ENCODE assay signal across 8 cellular contexts in the genomic region with DNA sequence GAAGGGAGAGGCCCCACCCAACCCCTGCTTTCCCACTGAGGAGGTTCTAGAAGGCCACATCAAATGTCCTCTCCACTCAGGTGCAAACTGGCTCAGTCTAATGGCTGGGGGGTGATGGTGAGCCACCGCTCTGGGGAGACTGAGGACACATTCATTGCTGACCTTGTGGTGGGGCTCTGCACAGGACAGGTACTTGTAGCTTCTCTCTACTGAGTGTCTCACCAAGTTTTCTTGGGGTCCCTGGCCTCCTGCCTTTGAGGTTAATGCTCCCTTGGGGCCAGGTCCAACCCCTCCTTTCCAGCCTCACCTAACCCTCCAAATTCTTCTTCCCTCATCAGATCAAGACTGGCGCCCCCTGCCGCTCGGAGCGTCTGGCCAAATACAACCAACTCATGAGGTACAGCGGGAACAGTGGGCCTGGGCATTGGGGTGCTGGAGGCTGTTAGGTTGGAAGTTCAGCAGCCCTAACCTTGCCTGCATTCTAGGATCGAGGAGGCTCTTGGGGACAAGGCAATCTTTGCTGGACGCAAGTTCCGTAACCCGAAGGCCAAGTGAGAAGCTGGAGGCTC. TPM values are rescaled to one million over a fixed set of nuclear protein-coding genes. Genes with fewer than 3 reads are reported as not detected.
DNase-seq lines count a peak whose midpoint lies in the region; ATAC-seq and TF ChIP-seq lines count a peak whose summit lies in the region.

No MANE protein-coding gene starts in this region.

- H3K9me3 Mint-ChIP-seq in WTC11, result no peaks in the 10 kb centered on the region

- CTCF ChIA-PET in WTC11 (lab: Charles Lee), result interaction anchor here (0.7 to 2.7 kb wide), 9 partner anchors 10 to 103 kb away, joined by 3 to 13 read pairs (median 7); partner anchors contain the start of genes RNF167, SLC25A11 and SPAG7

- DNase-seq in NCI-H82 (lab: John Stamatoyannopoulos, UW), result peak; percentile 27
- DNase-seq in NCI-H82 treated with DMSO at 0.1 percent for 48 hours (lab: John Stamatoyannopoulos, UW; ENCODE audit: unreplicated experiment), result no peak
- DNase-seq in WTC11 (ENCODE audit: low spot score), result peak; percentile 83
- DNase-seq in effector CD8-positive, alpha-beta T cell (lab: John Stamatoyannopoulos, UW), result peak; percentile 21
- DNase-seq in stimulated activated CD4-positive, alpha-beta T cell treated with anti-CD3 and anti-CD28 coated beads, Interleukin-4, amount 100 ng/mL, for 24 hours, result peak; percentile 47
- no peak for DNase-seq in posterior vena cava (ENCODE audit: low spot score)

- H3K27me3 Mint-ChIP-seq in WTC11 (ENCODE audit: low read depth), result no peaks in the 10 kb centered on the region

- H3K27ac Mint-ChIP-seq in WTC11, result no peak overlapping the region

- peaks cover 7% of the 10 kb centered on the region; the same call in 1 of the 2 replicates for H3K36me3 Mint-ChIP-seq in WTC11

- peak; percentile 64 for ATAC-seq in WTC11
- no peak for ATAC-seq in GM18520 (IDR thresholded peaks at IDR 0.05; ENCODE audit: unreplicated experiment)
- no peak for ATAC-seq in HG03159 (IDR thresholded peaks at IDR 0.05; ENCODE audit: unreplicated experiment)

- POLR2A ChIA-PET in WTC11 (lab: Charles Lee), result interaction anchor here (2.1 kb wide), 1 partner anchor 11 kb away, joined by 12 read pairs; the partner anchor contains the start of gene SPAG7

- peaks cover 35% of the 10 kb centered on the region for H3K4me1 Mint-ChIP-seq in WTC11

- intact Hi-C loops in posterior vena cava (cut with DNase I), result loop anchor here in 1 of 2 donors (10.0 kb wide), 1 partner anchor 238 kb away; the partner anchor contains the start of gene ZNF594

- peak; percentile 53 for TF ChIP-seq CTCF in WTC11 (IDR thresholded peaks at IDR 0.05)

- H3K4me3 Mint-ChIP-seq in WTC11, result no peak overlapping the region

TF ChIP-seq in WTC11, 78 proteins besides CTCF, POLR2A, EP300 and RAD21:
- no peak for TF ChIP-seq TEAD4 (CRISPR knock-in tag; IDR thresholded peaks at IDR 0.05)
- TF ChIP-seq SMAD4 (CRISPR knock-in tag; IDR thresholded peaks at IDR 0.05), result no peak
- no peak for TF ChIP-seq ZMAT4 (CRISPR knock-in tag; IDR thresholded peaks at IDR 0.05)
- no peak for TF ChIP-seq ZNF671 (CRISPR knock-in tag; IDR thresholded peaks at IDR 0.05)
- TF ChIP-seq, protein P1, sequence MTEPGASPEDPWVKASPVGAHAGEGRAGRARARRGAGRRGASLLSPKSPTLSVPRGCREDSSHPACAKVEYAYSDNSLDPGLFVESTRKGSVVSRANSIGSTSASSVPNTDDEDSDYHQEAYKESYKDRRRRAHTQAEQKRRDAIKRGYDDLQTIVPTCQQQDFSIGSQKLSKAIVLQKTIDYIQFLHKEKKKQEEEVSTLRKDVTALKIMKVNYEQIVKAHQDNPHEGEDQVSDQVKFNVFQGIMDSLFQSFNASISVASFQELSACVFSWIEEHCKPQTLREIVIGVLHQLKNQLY (CRISPR knock-in tag; IDR thresholded peaks at IDR 0.05), result no peak
- TF ChIP-seq, protein P2, sequence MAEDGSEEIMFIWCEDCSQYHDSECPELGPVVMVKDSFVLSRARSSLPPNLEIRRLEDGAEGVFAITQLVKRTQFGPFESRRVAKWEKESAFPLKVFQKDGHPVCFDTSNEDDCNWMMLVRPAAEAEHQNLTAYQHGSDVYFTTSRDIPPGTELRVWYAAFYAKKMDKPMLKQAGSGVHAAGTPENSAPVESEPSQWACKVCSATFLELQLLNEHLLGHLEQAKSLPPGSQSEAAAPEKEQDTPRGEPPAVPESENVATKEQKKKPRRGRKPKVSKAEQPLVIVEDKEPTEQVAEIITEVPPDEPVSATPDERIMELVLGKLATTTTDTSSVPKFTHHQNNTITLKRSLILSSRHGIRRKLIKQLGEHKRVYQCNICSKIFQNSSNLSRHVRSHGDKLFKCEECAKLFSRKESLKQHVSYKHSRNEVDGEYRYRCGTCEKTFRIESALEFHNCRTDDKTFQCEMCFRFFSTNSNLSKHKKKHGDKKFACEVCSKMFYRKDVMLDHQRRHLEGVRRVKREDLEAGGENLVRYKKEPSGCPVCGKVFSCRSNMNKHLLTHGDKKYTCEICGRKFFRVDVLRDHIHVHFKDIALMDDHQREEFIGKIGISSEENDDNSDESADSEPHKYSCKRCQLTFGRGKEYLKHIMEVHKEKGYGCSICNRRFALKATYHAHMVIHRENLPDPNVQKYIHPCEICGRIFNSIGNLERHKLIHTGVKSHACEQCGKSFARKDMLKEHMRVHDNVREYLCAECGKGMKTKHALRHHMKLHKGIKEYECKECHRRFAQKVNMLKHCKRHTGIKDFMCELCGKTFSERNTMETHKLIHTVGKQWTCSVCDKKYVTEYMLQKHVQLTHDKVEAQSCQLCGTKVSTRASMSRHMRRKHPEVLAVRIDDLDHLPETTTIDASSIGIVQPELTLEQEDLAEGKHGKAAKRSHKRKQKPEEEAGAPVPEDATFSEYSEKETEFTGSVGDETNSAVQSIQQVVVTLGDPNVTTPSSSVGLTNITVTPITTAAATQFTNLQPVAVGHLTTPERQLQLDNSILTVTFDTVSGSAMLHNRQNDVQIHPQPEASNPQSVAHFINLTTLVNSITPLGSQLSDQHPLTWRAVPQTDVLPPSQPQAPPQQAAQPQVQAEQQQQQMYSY (CRISPR knock-in tag; IDR thresholded peaks at IDR 0.05), result no peak
- TF ChIP-seq RELA (CRISPR knock-in tag; IDR thresholded peaks at IDR 0.05; ENCODE audit: borderline replicate concordance), result no peak
- TF ChIP-seq, protein P3, sequence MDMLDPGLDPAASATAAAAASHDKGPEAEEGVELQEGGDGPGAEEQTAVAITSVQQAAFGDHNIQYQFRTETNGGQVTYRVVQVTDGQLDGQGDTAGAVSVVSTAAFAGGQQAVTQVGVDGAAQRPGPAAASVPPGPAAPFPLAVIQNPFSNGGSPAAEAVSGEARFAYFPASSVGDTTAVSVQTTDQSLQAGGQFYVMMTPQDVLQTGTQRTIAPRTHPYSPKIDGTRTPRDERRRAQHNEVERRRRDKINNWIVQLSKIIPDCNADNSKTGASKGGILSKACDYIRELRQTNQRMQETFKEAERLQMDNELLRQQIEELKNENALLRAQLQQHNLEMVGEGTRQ (CRISPR knock-in tag; IDR thresholded peaks at IDR 0.05), result no peak
- no peak for TF ChIP-seq FOXP4 (CRISPR knock-in tag; IDR thresholded peaks at IDR 0.05)
- no peak for TF ChIP-seq JUN (CRISPR knock-in tag; IDR thresholded peaks at IDR 0.05)
- TF ChIP-seq, protein P4, sequence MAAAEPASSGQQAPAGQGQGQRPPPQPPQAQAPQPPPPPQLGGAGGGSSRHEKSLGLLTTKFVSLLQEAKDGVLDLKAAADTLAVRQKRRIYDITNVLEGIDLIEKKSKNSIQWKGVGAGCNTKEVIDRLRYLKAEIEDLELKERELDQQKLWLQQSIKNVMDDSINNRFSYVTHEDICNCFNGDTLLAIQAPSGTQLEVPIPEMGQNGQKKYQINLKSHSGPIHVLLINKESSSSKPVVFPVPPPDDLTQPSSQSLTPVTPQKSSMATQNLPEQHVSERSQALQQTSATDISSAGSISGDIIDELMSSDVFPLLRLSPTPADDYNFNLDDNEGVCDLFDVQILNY (CRISPR knock-in tag; IDR thresholded peaks at IDR 0.05), result no peak
- no peak for TF ChIP-seq STAT6 (CRISPR knock-in tag; conservative IDR thresholded peaks at IDR 0.05; ENCODE audit: low read depth)
- no peak for TF ChIP-seq PRRX2 (CRISPR knock-in tag; IDR thresholded peaks at IDR 0.05)

RNA-seq across cellular contexts. Expression of gene ENO3, which starts 5.7 kb away (rescaled TPM):
- total RNA-seq in WTC11 (2021) (30.9 to 40.3 TPM (median 37.7 TPM) in 3 replicates), posterior vena cava (1 to 10 TPM; 3.2 to 4.3 TPM)

RNA-seq across cellular contexts. Expression of gene PFN1, which starts 8.2 kb away (rescaled TPM):
- 1,289 to 1,315 TPM (median 1,307 TPM) in 3 replicates for total RNA-seq in WTC11 (2021)
- 100 to 1,000 TPM; 582 to 588 TPM for total RNA-seq in posterior vena cava

RNA-seq across cellular contexts. Expression of gene SPAG7, which starts 11.0 kb away (rescaled TPM):
- total RNA-seq in WTC11 (2021) (97.3 to 103 TPM (median 101 TPM) in 3 replicates), posterior vena cava (10 to 100 TPM; 47.0 to 50.7 TPM)

RNA-seq across cellular contexts. Expression of gene RNF167, which starts 16.5 kb away (rescaled TPM):
- total RNA-seq in WTC11 (2021) (121 to 143 TPM (median 122 TPM) in 3 replicates), posterior vena cava (10 to 100 TPM; 62.7 to 77.3 TPM)

RNA-seq across cellular contexts. Expression of gene SLC25A11, which starts 16.7 kb away (rescaled TPM):
- total RNA-seq in WTC11 (2021), result 73.7 to 83.3 TPM (median 76.8 TPM) in 3 replicates
- total RNA-seq in posterior vena cava, result 10 to 100 TPM; 33.0 to 43.7 TPM

Comparison
In these comparisons a context has a peak if more than half of its experiments do, and no peak if none do; other contexts are left out.
1. DNase-seq: peak in NCI-H82 (single experiment), WTC11 (single experiment), effector CD8-positive, alpha-beta T cell (single experiment) and stimulated activated CD4-positive, alpha-beta T cell treated with anti-CD3 and anti-CD28 coated beads, Interleukin-4, amount 100 ng/mL, for 24 hours (single experiment); none in NCI-H82 treated with DMSO at 0.1 percent for 48 hours (single experiment) and posterior vena cava (single experiment).